In the genomic region with DNA sequence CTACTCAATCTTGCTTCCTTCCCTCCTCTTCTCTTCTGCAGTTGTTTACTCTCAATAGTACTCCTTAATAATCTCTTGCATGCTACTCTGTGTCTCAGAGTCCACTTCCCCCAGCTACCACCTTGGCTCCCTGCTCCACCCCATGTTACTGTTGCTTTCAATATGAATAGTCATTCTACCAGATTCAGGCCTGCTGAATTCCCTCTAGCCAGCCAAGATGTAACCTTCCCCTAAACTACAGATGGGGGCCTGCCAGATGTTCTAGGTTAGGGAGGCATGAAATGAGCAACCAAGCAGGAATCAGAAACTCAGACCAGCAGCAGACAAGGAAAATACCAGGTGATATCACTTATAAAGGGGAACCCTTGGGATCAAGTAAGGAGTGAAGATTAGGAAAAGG, we compare ENCODE assay signal across 19 cellular contexts.
A peak's percentile ranks its signal among the peaks of the same experiment; 100 is the strongest.
DNase-seq lines count a peak whose midpoint lies in the region; ATAC-seq and TF ChIP-seq lines count a peak whose summit lies in the region.
"Had no signal": no experiment of that assay in that cellular context is flagged by ENCODE, and none has a peak within 500 bp of the region (broad histone marks: within the 10 kb centered on the region; RNA-seq: fewer than 3 reads in every experiment).

No MANE protein-coding gene starts in this region.

- H4K8ac ChIP-seq in H9 (replicated peaks; ENCODE audit: insufficient read length, low read depth, low read length), result no peak overlapping the region

- H3K79me2 ChIP-seq in SK-N-SH (ENCODE audit: insufficient read depth) (no peaks in the 10 kb centered on the region), H9 (ENCODE audit: insufficient read depth, low read length) (no peaks in the 10 kb centered on the region)

- H3K4me3 ChIP-seq in SK-N-SH (ENCODE audit: low read depth in 2 of 2, low read length in 1 of 2), result no peak overlapping the region
- H3K4me3 ChIP-seq: colonic mucosa, SJSA1, stomach, vagina had no signal

- no peak overlapping the region for H3T11ph ChIP-seq in H9 (ENCODE audit: low read length)

- no peaks in the 10 kb centered on the region for H3F3A ChIP-seq in SK-N-SH (replicated peaks; ENCODE audit: insufficient read depth)

- H2BK12ac ChIP-seq in H9 (ENCODE audit: insufficient read length, low read depth, low read length), result no peak overlapping the region

- H3K23me2 ChIP-seq in H9 (ENCODE audit: insufficient read length, low read depth, low read length, poor library complexity, severe bottlenecking), result no peaks in the 10 kb centered on the region

- no peaks in the 10 kb centered on the region for H3K9me2 ChIP-seq in SK-N-SH

- TF ChIP-seq EP300 in SK-N-SH (IDR thresholded peaks at IDR 0.05; ENCODE audit: borderline replicate concordance in 1 of 2, low read depth in 1 of 2, low read length in 1 of 2), result no peak

- no peak for TF ChIP-seq RAD21 in SK-N-SH (IDR thresholded peaks at IDR 0.05; ENCODE audit: low read length)

- ATAC-seq in GM21360 (IDR thresholded peaks at IDR 0.05; ENCODE audit: unreplicated experiment) (peak; percentile 79), HG02678 (IDR thresholded peaks at IDR 0.05; ENCODE audit: unreplicated experiment) (peak; percentile 59), HG03342 (IDR thresholded peaks at IDR 0.05; ENCODE audit: unreplicated experiment) (peak; percentile 71)
- ATAC-seq: left colon had no signal

- no peak overlapping the region for H3K56ac ChIP-seq in H9 (ENCODE audit: insufficient read length, low read depth, low read length)

- no peak overlapping the region for H3K23ac ChIP-seq in H9 (ENCODE audit: insufficient read length, low read depth, low read length)

- H2AK5ac ChIP-seq in H9 (ENCODE audit: insufficient read length, low read length), result no peak overlapping the region

- no peak overlapping the region for H4K91ac ChIP-seq in H9 (ENCODE audit: insufficient read length, low read depth, low read length)

- H3K79me1 ChIP-seq in H9 (ENCODE audit: insufficient read depth, low read depth, low read length, poor library complexity, severe bottlenecking), result no peaks in the 10 kb centered on the region

- no peak overlapping the region for H2BK15ac ChIP-seq in H9 (ENCODE audit: low read depth, low read length)

- H3K4me1 ChIP-seq in SK-N-SH (ENCODE audit: control insufficient read depth in 1 of 2, insufficient read depth in 2 of 2, low read depth in 1 of 2, low read length in 1 of 2) (peaks cover 0 to 7% of the 10 kb centered on the region in 2 experiments; a peak in 1 of 4 replicates), H9 (ENCODE audit: insufficient read depth, low read length) (no peaks in the 10 kb centered on the region)
- H3K4me1 ChIP-seq: colonic mucosa had no signal

- no peaks in the 10 kb centered on the region for H4K20me1 ChIP-seq in SK-N-SH (ENCODE audit: insufficient read depth)
- no peaks in the 10 kb centered on the region for H4K20me1 ChIP-seq in H9 (ENCODE audit: control insufficient read depth, insufficient read depth, insufficient read length)

- POLR2A ChIA-PET in SK-N-SH (lab: Yijun Ruan, JAX), result no interaction called here

- DNase-seq in GM13976 (ENCODE audit: low spot score) (peak; percentile 29), LoVo (ENCODE audit: low spot score) (no peak), SK-N-SH (no peak), H9 (no peak), NCI-H1694 (lab: John Stamatoyannopoulos, UW) (no peak)
- DNase-seq: activated CD4-positive, alpha-beta T cell treated with anti-CD3 and anti-CD28 coated beads for 1 hour; activated naive CD4-positive, alpha-beta T cell treated with anti-CD3 and anti-CD28 coated beads for 36 hours; colonic mucosa; DMS153; foreskin melanocyte; left colon; midbrain; NCI-H345; stomach had no signal

- no peak overlapping the region for H2AFZ ChIP-seq in SK-N-SH (ENCODE audit: low read depth)
- no peak overlapping the region for H2AFZ ChIP-seq in H9 (ENCODE audit: low read length)

- peaks cover 3% of the 10 kb centered on the region in 2 experiments; a peak in 3 of 4 replicates for H3K4me1 Mint-ChIP-seq in H9

- H3K27me3 Mint-ChIP-seq in H9 (ENCODE audit: low read depth), result peaks cover 5% of the 10 kb centered on the region; the same call in 1 of the 2 replicates

- no peaks in the 10 kb centered on the region for H3K9me3 ChIP-seq in SK-N-SH
- no peaks in the 10 kb centered on the region for H3K9me3 ChIP-seq in H9 (ENCODE audit: control insufficient read depth, low read depth, low read length)
- H3K9me3 ChIP-seq: colonic mucosa, SJSA1, stomach, vagina had no signal

- H3K9ac ChIP-seq in SK-N-SH, result no peak overlapping the region
- H3K9ac ChIP-seq in H9 (ENCODE audit: extremely low read depth, insufficient read length, low read length), result no peak overlapping the region

- no peaks in the 10 kb centered on the region; a peak in 2 of 5 replicates for H3K9me3 Mint-ChIP-seq in H9
- H3K9me3 Mint-ChIP-seq: activated naive CD4-positive, alpha-beta T cell treated with anti-CD3 and anti-CD28 coated beads for 36 hours had no signal

- H3K4me3 Mint-ChIP-seq in H9, result no peak overlapping the region
- H3K4me3 Mint-ChIP-seq: activated naive CD4-positive, alpha-beta T cell treated with anti-CD3 and anti-CD28 coated beads for 36 hours had no signal

- H3K27ac Mint-ChIP-seq in H9, result no peak overlapping the region
- H3K27ac Mint-ChIP-seq: activated naive CD4-positive, alpha-beta T cell treated with anti-CD3 and anti-CD28 coated beads for 36 hours had no signal

- H3K14ac ChIP-seq in H9 (ENCODE audit: insufficient read depth, low read length), result no peak overlapping the region

- no peak overlapping the region for H3K27ac ChIP-seq in SK-N-SH (ENCODE audit: low read depth in 2 of 2, low read length in 1 of 2)
- H3K27ac ChIP-seq in H9 (ENCODE audit: insufficient read length, low read depth, low read length), result no peak overlapping the region
- H3K27ac ChIP-seq: colonic mucosa, SJSA1, stomach, vagina had no signal

- in situ Hi-C loops in GM13976 (cut with MboI; ENCODE audit: low sequenced_read_pairs, unreplicated experiment), result loop anchor here (25.0 kb wide), 1 partner anchor 792 kb away; no protein-coding TSS in a partner anchor

- no peak for TF ChIP-seq CTCF in GM13976 (IDR thresholded peaks at IDR 0.05; ENCODE audit: borderline replicate concordance, control extremely low read depth, extremely low read depth, insufficient read depth, missing control alignments)
- no peak for TF ChIP-seq CTCF in SK-N-SH (IDR thresholded peaks at IDR 0.05)
- TF ChIP-seq CTCF in H9 (conservative IDR thresholded peaks at IDR 0.05), result no peak

- H2BK20ac ChIP-seq in H9 (ENCODE audit: low read depth, low read length, poor library complexity, severe bottlenecking), result no peak overlapping the region

- H3K36me3 ChIP-seq in SK-N-SH (replicated peaks in 1 of 2; ENCODE audit: control insufficient read depth in 1 of 2, insufficient read depth in 2 of 2, low read length in 1 of 2), result no peaks in the 10 kb centered on the region
- H3K36me3 ChIP-seq: colonic mucosa, SJSA1, stomach, vagina had no signal

- H3K27me3 ChIP-seq in SK-N-SH (ENCODE audit: insufficient read depth) (no peaks in the 10 kb centered on the region; the same call in 1 of the 2 replicates), H9 (ENCODE audit: insufficient read depth, low read length) (no peaks in the 10 kb centered on the region)
- H3K27me3 ChIP-seq: colonic mucosa, SJSA1, stomach, vagina had no signal

- no peak overlapping the region for H2BK5ac ChIP-seq in H9 (ENCODE audit: insufficient read length, low read length)

- H3K4ac ChIP-seq in H9 (ENCODE audit: low read depth, low read length), result no peak overlapping the region

- H4K5ac ChIP-seq in H9 (ENCODE audit: insufficient read length, low read depth, low read length), result no peak overlapping the region

- no peak overlapping the region for H3K18ac ChIP-seq in H9 (ENCODE audit: insufficient read length, low read depth, low read length)

- CTCF ChIA-PET in SK-N-SH (lab: Yijun Ruan, JAX), result no interaction called here

- peaks cover 0 to 5% (median 0%) of the 10 kb centered on the region in 3 experiments; a peak in 1 of 7 replicates for H3K36me3 Mint-ChIP-seq in H9 (ENCODE audit: insufficient read depth in 1 of 3, low read depth in 3 of 3)

- H2BK120ac ChIP-seq in H9 (ENCODE audit: low read depth, low read length, poor library complexity, severe bottlenecking), result no peak overlapping the region

- H3K4me2 ChIP-seq in SK-N-SH (no peak overlapping the region), H9 (ENCODE audit: insufficient read depth, insufficient read length, low read length) (no peak overlapping the region)

TF ChIP-seq in SK-N-SH, 30 proteins besides CTCF, POLR2A, EP300 and RAD21 (continues in another document):
- TF ChIP-seq TAF1 (IDR thresholded peaks at IDR 0.05; ENCODE audit: borderline replicate concordance, low read depth, low read length), result no peak
- TF ChIP-seq, protein P1, sequence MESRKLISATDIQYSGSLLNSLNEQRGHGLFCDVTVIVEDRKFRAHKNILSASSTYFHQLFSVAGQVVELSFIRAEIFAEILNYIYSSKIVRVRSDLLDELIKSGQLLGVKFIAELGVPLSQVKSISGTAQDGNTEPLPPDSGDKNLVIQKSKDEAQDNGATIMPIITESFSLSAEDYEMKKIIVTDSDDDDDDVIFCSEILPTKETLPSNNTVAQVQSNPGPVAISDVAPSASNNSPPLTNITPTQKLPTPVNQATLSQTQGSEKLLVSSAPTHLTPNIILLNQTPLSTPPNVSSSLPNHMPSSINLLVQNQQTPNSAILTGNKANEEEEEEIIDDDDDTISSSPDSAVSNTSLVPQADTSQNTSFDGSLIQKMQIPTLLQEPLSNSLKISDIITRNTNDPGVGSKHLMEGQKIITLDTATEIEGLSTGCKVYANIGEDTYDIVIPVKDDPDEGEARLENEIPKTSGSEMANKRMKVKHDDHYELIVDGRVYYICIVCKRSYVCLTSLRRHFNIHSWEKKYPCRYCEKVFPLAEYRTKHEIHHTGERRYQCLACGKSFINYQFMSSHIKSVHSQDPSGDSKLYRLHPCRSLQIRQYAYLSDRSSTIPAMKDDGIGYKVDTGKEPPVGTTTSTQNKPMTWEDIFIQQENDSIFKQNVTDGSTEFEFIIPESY (IDR thresholded peaks at IDR 0.05; ENCODE audit: borderline replicate concordance, low read depth), result no peak
- no peak for TF ChIP-seq MXI1 (IDR thresholded peaks at IDR 0.05; ENCODE audit: low read depth, low read length)
- no peak for TF ChIP-seq GATA2 (CRISPR knock-in tag; IDR thresholded peaks at IDR 0.05)
- no peak for TF ChIP-seq TEAD4 (IDR thresholded peaks at IDR 0.05; ENCODE audit: borderline replicate concordance, insufficient read depth)
- no peak for TF ChIP-seq NRF1 (IDR thresholded peaks at IDR 0.05; ENCODE audit: low read depth, low read length)
- TF ChIP-seq SIN3A (IDR thresholded peaks at IDR 0.05; ENCODE audit: borderline replicate concordance, low read depth, low read length), result no peak
- TF ChIP-seq FOXJ3 (CRISPR knock-in tag; IDR thresholded peaks at IDR 0.05), result no peak
- no peak for TF ChIP-seq JUND (IDR thresholded peaks at IDR 0.05)
- TF ChIP-seq MEF2A (IDR thresholded peaks at IDR 0.05; ENCODE audit: borderline replicate concordance, low read depth), result no peak
- TF ChIP-seq, protein P2, sequence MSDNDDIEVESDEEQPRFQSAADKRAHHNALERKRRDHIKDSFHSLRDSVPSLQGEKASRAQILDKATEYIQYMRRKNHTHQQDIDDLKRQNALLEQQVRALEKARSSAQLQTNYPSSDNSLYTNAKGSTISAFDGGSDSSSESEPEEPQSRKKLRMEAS (IDR thresholded peaks at IDR 0.05; ENCODE audit: low read depth), result no peak
- TF ChIP-seq RFX5 (IDR thresholded peaks at IDR 0.05; ENCODE audit: low read length), result no peak
